ENCODE assay signal across 8 cellular contexts in genomic region chr2:113370478-113371091, GRCh38.
A peak's percentile ranks its signal among the peaks of the same experiment; 100 is the strongest.
DNase-seq lines count a peak whose midpoint lies in the region; ATAC-seq lines count a peak whose summit lies in the region.

No MANE protein-coding gene starts in this region.

- ATAC-seq in GM18519 (IDR thresholded peaks at IDR 0.05; ENCODE audit: low FRiP score, unreplicated experiment), result peak; percentile 75
- ATAC-seq in GM21717 (IDR thresholded peaks at IDR 0.05; ENCODE audit: unreplicated experiment), result no peak

- DNase-seq in M059J (ENCODE audit: low read depth) (peak; percentile 73), activated T-helper 1 cell treated with Interleukin-2 at 50 U/mL for 16 hours (ENCODE audit: low read depth) (peak; percentile 32), germinal center (ENCODE audit: low spot score) (peak; percentile 52), pulmonary artery endothelial cell (ENCODE audit: low read depth, low spot score) (peak; percentile 26), NCI-H2081 (lab: John Stamatoyannopoulos, UW) (no peak), NCI-H2196 treated with DMSO at 0.1 percent for 48 hours (lab: John Stamatoyannopoulos, UW; ENCODE audit: unreplicated experiment) (no peak)

Comparison
In these comparisons a context has a peak if more than half of its experiments do, and no peak if none do; other contexts are left out.
1. DNase-seq: peak in M059J (single experiment), activated T-helper 1 cell treated with Interleukin-2 at 50 U/mL for 16 hours (single experiment), germinal center (single experiment) and pulmonary artery endothelial cell (single experiment); none in NCI-H2081 (0 of 2) and NCI-H2196 treated with DMSO at 0.1 percent for 48 hours (single experiment).